In genomic region chr14:92646952-92647461, GRCh38 we compare ENCODE assay signal across 11 cellular contexts.
DNase-seq lines count a peak whose midpoint lies in the region; ATAC-seq and TF ChIP-seq lines count a peak whose summit lies in the region.
"Had no signal": no experiment of that assay in that cellular context is flagged by ENCODE, and none has a peak within 500 bp of the region (broad histone marks: within the 10 kb centered on the region; RNA-seq: fewer than 3 reads in every experiment).

No MANE protein-coding gene starts in this region.

- peaks cover 0 to 41% (median 15%) of the 10 kb centered on the region in 4 donors for H3K4me1 ChIP-seq in tibial nerve
- no peaks in the 10 kb centered on the region for H3K4me1 ChIP-seq in endodermal cell (ENCODE audit: control insufficient read depth, insufficient read depth, low read length)

- no peaks in the 10 kb centered on the region for H3K27me3 ChIP-seq in tibial nerve
- no peaks in the 10 kb centered on the region for H3K27me3 ChIP-seq in endodermal cell (ENCODE audit: control insufficient read depth, insufficient read depth, low read length, poor library complexity, severe bottlenecking)

- TF ChIP-seq POLR2A in tibial nerve (IDR thresholded peaks at IDR 0.05) = no peak

- no peak for DNase-seq in activated CD4-positive, alpha-beta T cell treated with anti-CD3 and anti-CD28 coated beads, Interleukin-2, amount 10 ng/mL, durations not matched to agents 7 days and 5 days
- no peak for DNase-seq in activated CD4-positive, alpha-beta T cell treated with anti-CD3 and anti-CD28 coated beads for 1 hour
- no peak for DNase-seq in activated T-helper 1 cell treated with anti-CD3 and anti-CD28 coated beads, Interleukin-12 subunit alpha, Interleukin-12 subunit beta, Interleukin-2, Interleukin-4 antibody, amounts not matched to agents 30 ng/mL and 10 ng/mL and 1 ng/mL, durations not matched to agents 14 hours and 24 hours and 36 hours (ENCODE audit: low spot score)
- peak; percentile 93 for DNase-seq in iris pigment epithelial cell (ENCODE audit: low read depth)
- DNase-seq in tibial nerve (ENCODE audit: low spot score in 2 of 2) = no peak
- DNase-seq in endodermal cell = no peak
- DNase-seq in NOMO-1 (lab: John Stamatoyannopoulos, UW; ENCODE audit: unreplicated experiment in 2 of 2) = no peak
- DNase-seq: stimulated activated CD4-positive, alpha-beta T cell treated with anti-CD3 and anti-CD28 coated beads, Interleukin-4, amount 100 ng/mL, for 1 hour had no signal

- H3K4me3 ChIP-seq in tibial nerve (no peak overlapping the region), endodermal cell (ENCODE audit: low read length) (no peak overlapping the region)

- H3K27me3 Mint-ChIP-seq in activated CD4-positive, alpha-beta T cell treated with anti-CD3 and anti-CD28 coated beads, Interleukin-2, amount 10 ng/mL, durations not matched to agents 7 days and 5 days = no peaks in the 10 kb centered on the region
- no peaks in the 10 kb centered on the region for H3K27me3 Mint-ChIP-seq in activated T-helper 1 cell treated with anti-CD3 and anti-CD28 coated beads, Interleukin-12 subunit alpha, Interleukin-12 subunit beta, Interleukin-2, Interleukin-4 antibody, amounts not matched to agents 30 ng/mL and 10 ng/mL and 1 ng/mL, durations not matched to agents 14 hours and 24 hours and 36 hours (ENCODE audit: insufficient read depth)
- H3K27me3 Mint-ChIP-seq in endodermal cell (ENCODE audit: insufficient read depth) = no peaks in the 10 kb centered on the region

- H3K9me3 Mint-ChIP-seq in activated CD4-positive, alpha-beta T cell treated with anti-CD3 and anti-CD28 coated beads, Interleukin-2, amount 10 ng/mL, durations not matched to agents 7 days and 5 days = peaks cover 4% of the 10 kb centered on the region
- H3K9me3 Mint-ChIP-seq in activated T-helper 1 cell treated with anti-CD3 and anti-CD28 coated beads, Interleukin-12 subunit alpha, Interleukin-12 subunit beta, Interleukin-2, Interleukin-4 antibody, amounts not matched to agents 30 ng/mL and 10 ng/mL and 1 ng/mL, durations not matched to agents 14 hours and 24 hours and 36 hours = peaks cover 10% of the 10 kb centered on the region
- H3K9me3 Mint-ChIP-seq in endodermal cell = peaks cover 17% of the 10 kb centered on the region

- H3K9me3 ChIP-seq in tibial nerve (peaks cover 0 to 12% (median 0%) of the 10 kb centered on the region in 4 donors), endodermal cell (ENCODE audit: control insufficient read depth, low read length) (no peaks in the 10 kb centered on the region)

- intact Hi-C loops in activated T-helper 1 cell treated with anti-CD3 and anti-CD28 coated beads, Interleukin-12 subunit alpha, Interleukin-12 subunit beta, Interleukin-2, Interleukin-4 antibody, amounts not matched to agents 30 ng/mL and 10 ng/mL and 1 ng/mL, durations not matched to agents 14 hours and 24 hours and 36 hours (cut with micrococcal nuclease) = no loop called here

- peaks cover 0 to 17% (median 0%) of the 10 kb centered on the region in 3 donors for H3K36me3 ChIP-seq in tibial nerve
- no peaks in the 10 kb centered on the region for H3K36me3 ChIP-seq in endodermal cell (ENCODE audit: control insufficient read depth, insufficient read depth, low read length)

- no peak overlapping the region for H3K9ac ChIP-seq in endodermal cell (ENCODE audit: extremely low read depth, low read length, poor library complexity, severe bottlenecking)

- H3K4me1 Mint-ChIP-seq in activated CD4-positive, alpha-beta T cell treated with anti-CD3 and anti-CD28 coated beads, Interleukin-2, amount 10 ng/mL, durations not matched to agents 7 days and 5 days = peaks cover 62% of the 10 kb centered on the region
- H3K4me1 Mint-ChIP-seq in activated T-helper 1 cell treated with anti-CD3 and anti-CD28 coated beads, Interleukin-12 subunit alpha, Interleukin-12 subunit beta, Interleukin-2, Interleukin-4 antibody, amounts not matched to agents 30 ng/mL and 10 ng/mL and 1 ng/mL, durations not matched to agents 14 hours and 24 hours and 36 hours (ENCODE audit: low read depth) = peaks cover 60% of the 10 kb centered on the region
- no peaks in the 10 kb centered on the region for H3K4me1 Mint-ChIP-seq in endodermal cell

- peak overlapping the region; percentile 17 for H3K4me3 Mint-ChIP-seq in activated CD4-positive, alpha-beta T cell treated with anti-CD3 and anti-CD28 coated beads, Interleukin-2, amount 10 ng/mL, durations not matched to agents 7 days and 5 days
- peak overlapping the region; percentile 57 for H3K4me3 Mint-ChIP-seq in activated T-helper 1 cell treated with anti-CD3 and anti-CD28 coated beads, Interleukin-12 subunit alpha, Interleukin-12 subunit beta, Interleukin-2, Interleukin-4 antibody, amounts not matched to agents 30 ng/mL and 10 ng/mL and 1 ng/mL, durations not matched to agents 14 hours and 24 hours and 36 hours
- H3K4me3 Mint-ChIP-seq in endodermal cell = no peak overlapping the region

- H3K27ac ChIP-seq in tibial nerve (peak overlapping the region in 3 of 4 donors; percentile 38 to 84 (median 69)), endodermal cell (ENCODE audit: low read depth, low read length) (no peak overlapping the region)

- CTCF ChIA-PET in activated CD4-positive, alpha-beta T cell treated with anti-CD3 and anti-CD28 coated beads, Interleukin-2, amount 10 ng/mL, durations not matched to agents 7 days and 5 days (lab: Charles Lee) = no interaction called here

- ATAC-seq in GM19467 (IDR thresholded peaks at IDR 0.05; ENCODE audit: unreplicated experiment) = no peak
- ATAC-seq: left colon, Right ventricle myocardium inferior had no signal

- POLR2A ChIA-PET in activated CD4-positive, alpha-beta T cell treated with anti-CD3 and anti-CD28 coated beads, Interleukin-2, amount 10 ng/mL, durations not matched to agents 7 days and 5 days (lab: Charles Lee) = no interaction called here

- peak overlapping the region; percentile 85 for H3K27ac Mint-ChIP-seq in activated CD4-positive, alpha-beta T cell treated with anti-CD3 and anti-CD28 coated beads, Interleukin-2, amount 10 ng/mL, durations not matched to agents 7 days and 5 days
- H3K27ac Mint-ChIP-seq in activated T-helper 1 cell treated with anti-CD3 and anti-CD28 coated beads, Interleukin-12 subunit alpha, Interleukin-12 subunit beta, Interleukin-2, Interleukin-4 antibody, amounts not matched to agents 30 ng/mL and 10 ng/mL and 1 ng/mL, durations not matched to agents 14 hours and 24 hours and 36 hours = peak overlapping the region; percentile 82
- H3K27ac Mint-ChIP-seq in endodermal cell = no peak overlapping the region

- WGBS in tibial nerve, 2 donors = 73 to 81% methylated on average over 8 of the region's 8 CpGs
- WGBS in endodermal cell (ENCODE audit: insufficient coverage in 1 of 2, insufficient read length in 1 of 2), 2 experiments = 86 to 96% methylated on average over 8 of the region's 8 CpGs

- no peak for TF ChIP-seq EP300 in tibial nerve (IDR thresholded peaks at IDR 0.05)

- H3K36me3 Mint-ChIP-seq in activated CD4-positive, alpha-beta T cell treated with anti-CD3 and anti-CD28 coated beads, Interleukin-2, amount 10 ng/mL, durations not matched to agents 7 days and 5 days (ENCODE audit: low read depth) = peaks cover 23% of the 10 kb centered on the region
- H3K36me3 Mint-ChIP-seq in activated T-helper 1 cell treated with anti-CD3 and anti-CD28 coated beads, Interleukin-12 subunit alpha, Interleukin-12 subunit beta, Interleukin-2, Interleukin-4 antibody, amounts not matched to agents 30 ng/mL and 10 ng/mL and 1 ng/mL, durations not matched to agents 14 hours and 24 hours and 36 hours (ENCODE audit: low read depth) = peaks cover 7% of the 10 kb centered on the region
- H3K36me3 Mint-ChIP-seq in endodermal cell (ENCODE audit: low read depth) = no peaks in the 10 kb centered on the region

- no peak for TF ChIP-seq CTCF in tibial nerve (IDR thresholded peaks at IDR 0.05)
- TF ChIP-seq CTCF in endodermal cell (conservative IDR thresholded peaks at IDR 0.05) = no peak
